17 cellular contexts compared by ENCODE assay signal in the genomic region with DNA sequence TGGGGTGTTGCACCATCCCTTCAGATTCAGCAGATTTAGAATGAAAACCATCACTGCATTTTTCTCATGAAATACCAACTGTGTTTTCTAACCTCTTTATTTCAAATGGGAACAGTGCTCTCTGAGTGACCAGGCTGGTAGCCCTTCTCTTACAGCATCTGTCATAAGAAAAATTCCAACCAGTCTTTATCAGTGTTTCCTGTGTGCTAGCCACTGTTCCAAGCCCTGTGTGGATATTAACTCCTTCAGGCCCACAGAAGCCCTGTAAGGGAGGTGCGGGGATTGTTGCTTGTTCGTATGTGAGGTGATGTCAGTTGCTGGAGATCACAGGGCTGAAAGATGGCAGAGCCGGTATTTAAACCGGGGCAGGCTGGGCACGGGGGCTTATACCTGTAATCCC. TPM values are rescaled to one million over a fixed set of nuclear protein-coding genes. Genes with fewer than 3 reads are reported as not detected.
A peak's percentile ranks its signal among the peaks of the same experiment; 100 is the strongest.
DNase-seq lines count a peak whose midpoint lies in the region; ATAC-seq, FAIRE-seq and TF ChIP-seq lines count a peak whose summit lies in the region.
"Had no signal": no experiment of that assay in that cellular context is flagged by ENCODE, and none has a peak within 500 bp of the region (broad histone marks: within the 10 kb centered on the region; RNA-seq: fewer than 3 reads in every experiment).

No MANE protein-coding gene starts in this region.

- H3K36me3 ChIP-seq in adipocyte (ENCODE audit: control insufficient read depth, insufficient read depth, low read length, severe bottlenecking) (peaks cover 34% of the 10 kb centered on the region), mesodermal cell (ENCODE audit: control insufficient read depth, insufficient read depth, low read length) (no peaks in the 10 kb centered on the region), upper lobe of right lung (peaks cover 9% of the 10 kb centered on the region)
- H3K36me3 ChIP-seq: colonic mucosa had no signal

- DNase-seq in adipocyte (ENCODE audit: low read depth) (peak; percentile 33), fibroblast of the aortic adventitia (ENCODE audit: low read depth) (peak; percentile 43), upper lobe of right lung (no peak), OCI-M1 (lab: John Stamatoyannopoulos, UW) (no peak), amygdala (lab: John Stamatoyannopoulos, UW) (no peak), GM19239 (ENCODE audit: insufficient read length, low spot score) (no peak)
- DNase-seq: activated CD4-positive, alpha-beta T cell treated with anti-CD3 and anti-CD28 coated beads for 1 hour; activated T-cell treated with anti-CD3 and anti-CD28 coated beads for 4 hours; C1 segment of cervical spinal cord; colonic mucosa; MM.1S; NCI-H2029 treated with DMSO at 0.1 percent for 48 hours; NCI-H748 treated with DMSO at 0.1 percent for 48 hours; RPMI8226; T-helper 2 cell had no signal

- no peaks in the 10 kb centered on the region for H3K27me3 ChIP-seq in adipocyte (replicated peaks; ENCODE audit: control insufficient read depth, insufficient read depth, low read length)
- H3K27me3 ChIP-seq in upper lobe of right lung, result no peaks in the 10 kb centered on the region
- H3K27me3 ChIP-seq: colonic mucosa had no signal

- TF ChIP-seq CTCF in fibroblast of the aortic adventitia (IDR thresholded peaks at IDR 0.05; ENCODE audit: insufficient read depth, low read length) (no peak), upper lobe of right lung (IDR thresholded peaks at IDR 0.05) (no peak)

- 66 to 76% methylated on average over 4 to 5 of the region's 5 CpGs for WGBS in mesodermal cell (ENCODE audit: insufficient coverage in 2 of 2), 2 experiments

- no peak for FAIRE-seq in GM19239 (lab: Jason Lieb, UNC)

- H3K4me1 ChIP-seq in adipocyte (ENCODE audit: control insufficient read depth, insufficient read depth, low read length) (peaks cover 27% of the 10 kb centered on the region), mesodermal cell (ENCODE audit: control insufficient read depth, insufficient read depth, low read length, poor library complexity, severe bottlenecking) (peaks cover 52% of the 10 kb centered on the region), upper lobe of right lung (peaks cover 18% of the 10 kb centered on the region)

- intact Hi-C loops in upper lobe of right lung (cut with DNase I), result no loop called here

- H3K27ac ChIP-seq in mesodermal cell (ENCODE audit: low read depth, low read length, severe bottlenecking) (peak overlapping the region; percentile 84), upper lobe of right lung (peak overlapping the region; percentile 17)
- H3K27ac ChIP-seq: colonic mucosa had no signal

- H3K4me3 ChIP-seq in adipocyte (ENCODE audit: low read length) (no peak overlapping the region), fibroblast of the aortic adventitia (ENCODE audit: low read depth, low read length) (no peak overlapping the region), mesodermal cell (ENCODE audit: extremely low read depth, insufficient read depth, low read length, poor library complexity, severe bottlenecking) (no peak overlapping the region), upper lobe of right lung (no peak overlapping the region)
- H3K4me3 ChIP-seq: colonic mucosa had no signal

- no peaks in the 10 kb centered on the region for H3K9me3 ChIP-seq in adipocyte (ENCODE audit: control insufficient read depth, low read length)
- H3K9me3 ChIP-seq in mesodermal cell (ENCODE audit: control insufficient read depth, low read length), result peaks cover 6% of the 10 kb centered on the region
- no peaks in the 10 kb centered on the region for H3K9me3 ChIP-seq in upper lobe of right lung
- H3K9me3 ChIP-seq: colonic mucosa had no signal

- peak overlapping the region; percentile 22 for H3K9ac ChIP-seq in adipocyte (ENCODE audit: low read length)

- ATAC-seq in upper lobe of right lung, result no peak
- ATAC-seq: esophagus mucosa had no signal

RNA-seq across cellular contexts. Expression of gene H6PD, which starts 19.1 kb away (rescaled TPM):
- total RNA-seq in fibroblast of the aortic adventitia (ENCODE audit: low replicate concordance) (30.7 and 36.9 TPM in 2 replicates), upper lobe of right lung (43.7 TPM)
- polyA plus RNA-seq in mesodermal cell (2013, experiment 1 of 2), result 15.0 TPM
- 13.4 TPM for polyA plus RNA-seq in mesodermal cell (2013, experiment 2 of 2)

RNA-seq across cellular contexts. Expression of gene SPSB1, which starts 39.0 kb away (rescaled TPM):
- total RNA-seq in fibroblast of the aortic adventitia (ENCODE audit: low replicate concordance) (18.2 and 37.6 TPM in 2 replicates), upper lobe of right lung (29.0 TPM)
- polyA plus RNA-seq in mesodermal cell (2013, experiment 1 of 2), result 17.3 TPM
- polyA plus RNA-seq in mesodermal cell (2013, experiment 2 of 2), result 14.6 TPM

Comparison
In these comparisons a context has a peak if more than half of its experiments do, and no peak if none do; other contexts are left out.
1. DNase-seq: peak in adipocyte (single experiment) and fibroblast of the aortic adventitia (single experiment); none in upper lobe of right lung (single experiment), OCI-M1 (single experiment), amygdala (0 of 56) and GM19239 (single experiment).